ENCODE assay signal across 9 cellular contexts in genomic region chr4:169410839-169411770, GRCh38.
DNase-seq lines count a peak whose midpoint lies in the region; ATAC-seq, FAIRE-seq and TF ChIP-seq lines count a peak whose summit lies in the region.
"Had no signal": no experiment of that assay in that cellular context is flagged by ENCODE, and none has a peak within 500 bp of the region (broad histone marks: within the 10 kb centered on the region; RNA-seq: fewer than 3 reads in every experiment).

No MANE protein-coding gene starts in this region.

- H3K36me3 ChIP-seq in CD4-positive, alpha-beta memory T cell (ENCODE audit: insufficient read depth, low read length) = no peaks in the 10 kb centered on the region
- H3K36me3 ChIP-seq in SK-N-SH (replicated peaks in 1 of 2; ENCODE audit: control insufficient read depth in 1 of 2, insufficient read depth in 2 of 2, low read length in 1 of 2) = no peaks in the 10 kb centered on the region
- no peaks in the 10 kb centered on the region for H3K36me3 ChIP-seq in GM12878 (ENCODE audit: control insufficient read depth in 2 of 2, insufficient read depth in 2 of 2, low read length in 1 of 2)

- H3K9me3 ChIP-seq in CD4-positive, alpha-beta memory T cell (ENCODE audit: control insufficient read depth in 1 of 2, low read length in 2 of 2) = no peaks in the 10 kb centered on the region
- H3K9me3 ChIP-seq in SK-N-SH (no peaks in the 10 kb centered on the region), GM12878 (replicated peaks; ENCODE audit: control insufficient read depth, insufficient read depth, low read length) (no peaks in the 10 kb centered on the region; the same call in 2 of the 3 replicates)

- ATAC-seq in HG03097 (IDR thresholded peaks at IDR 0.05; ENCODE audit: low FRiP score, unreplicated experiment) = peak; percentile 97
- peak; percentile 97 for ATAC-seq in GM12878
- peak; percentile 85 to 99 (median 93) for ATAC-seq in natural killer cell

- FAIRE-seq in GM12878 (lab: Jason Lieb, UNC) = peak; percentile 96

- WGBS in SK-N-SH (ENCODE audit: low lambda C conversion rate) = 87% methylated on average over 12 of the region's 12 CpGs
- 34% methylated on average over 12 of the region's 12 CpGs for WGBS in GM12878 (ENCODE audit: insufficient coverage, insufficient replicate concordance, low lambda C conversion rate, missing lambda C conversion rate)

- no peaks in the 10 kb centered on the region for H3K27me3 ChIP-seq in CD4-positive, alpha-beta memory T cell (ENCODE audit: insufficient read depth, low read length)
- H3K27me3 ChIP-seq in SK-N-SH (ENCODE audit: insufficient read depth) (no peaks in the 10 kb centered on the region), GM12878 (replicated peaks in 1 of 2; ENCODE audit: control insufficient read depth in 2 of 2, insufficient read depth in 2 of 2, low read length in 1 of 2) (no peaks in the 10 kb centered on the region)

- H3K79me2 ChIP-seq in SK-N-SH (ENCODE audit: insufficient read depth) (no peaks in the 10 kb centered on the region), GM12878 (ENCODE audit: control insufficient read depth, insufficient read depth, low read length) (no peaks in the 10 kb centered on the region)

- no peaks in the 10 kb centered on the region for H3K9me3 Mint-ChIP-seq in CD4-positive, alpha-beta memory T cell
- H3K9me3 Mint-ChIP-seq in natural killer cell = no peaks in the 10 kb centered on the region

- H3K9ac ChIP-seq in SK-N-SH = no peak overlapping the region
- H3K9ac ChIP-seq in GM12878 (ENCODE audit: control insufficient read depth, insufficient read depth, low read length) = peak overlapping the region; percentile 38

- H3K4me1 ChIP-seq in CD4-positive, alpha-beta memory T cell (ENCODE audit: insufficient read depth, low read length) = peaks cover 22% of the 10 kb centered on the region
- H3K4me1 ChIP-seq in SK-N-SH (ENCODE audit: control insufficient read depth in 1 of 2, insufficient read depth in 2 of 2, low read depth in 1 of 2, low read length in 1 of 2) = no peaks in the 10 kb centered on the region; a peak in 2 of 4 replicates
- peaks cover 22% of the 10 kb centered on the region for H3K4me1 ChIP-seq in GM12878 (ENCODE audit: control insufficient read depth, insufficient read depth, low read length)

- CTCF ChIA-PET in CD4-positive, alpha-beta memory T cell (lab: Charles Lee; ENCODE audit: partially characterized antibody) = no interaction called here
- CTCF ChIA-PET in SK-N-SH (lab: Yijun Ruan, JAX) = no interaction called here
- CTCF ChIA-PET in GM12878 (lab: Yijun Ruan, JAX) = interaction anchor here (0.6 to 4.1 kb wide), 11 partner anchors 10 to 859 kb away, joined by 3 to 33 read pairs (median 3); no protein-coding TSS in a partner anchor

- no peak overlapping the region for H3K4me3 ChIP-seq in CD4-positive, alpha-beta memory T cell (ENCODE audit: low read length in 2 of 2)
- H3K4me3 ChIP-seq in SK-N-SH (ENCODE audit: low read depth in 2 of 2, low read length in 1 of 2) (no peak overlapping the region), GM12878 (0 out of 2 replicates have a peak overlapping the region, but pooled peaks have one; percentile 46)
- H3K4me3 ChIP-seq: PC-9 had no signal

- in situ Hi-C loops in GM12878 (cut with MboI) = no loop called here

- peaks cover 0 to 1% of the 10 kb centered on the region in 2 donors for H3K36me3 Mint-ChIP-seq in CD4-positive, alpha-beta memory T cell
- no peaks in the 10 kb centered on the region for H3K36me3 Mint-ChIP-seq in natural killer cell

- BruUV-seq in GM12878 (replicated peaks; lab: Mats Ljungman, UMichigan) = TSS peak; percentile 89

- H3K27ac ChIP-seq in CD4-positive, alpha-beta memory T cell (ENCODE audit: low read depth, low read length) = no peak overlapping the region
- no peak overlapping the region for H3K27ac ChIP-seq in SK-N-SH (ENCODE audit: low read depth in 2 of 2, low read length in 1 of 2)
- H3K27ac ChIP-seq in GM12878 (ENCODE audit: control insufficient read depth, insufficient read depth) = peak overlapping the region; percentile 63

- RAD21 ChIA-PET in GM12878 (lab: Charles Lee; ENCODE audit: unreplicated experiment) = interaction anchor here (0.6 to 6.1 kb wide), 18 partner anchors 10 to 401 kb away, joined by 3 to 112 read pairs (median 4); partner anchors contain the start of gene CBR4

- no peak overlapping the region for H3K4me2 ChIP-seq in SK-N-SH
- H3K4me2 ChIP-seq in GM12878 (ENCODE audit: control insufficient read depth, insufficient read depth) = peak overlapping the region; percentile 17

- TF ChIP-seq POLR2A in GM19099 (IDR thresholded peaks at IDR 0.05; ENCODE audit: extremely low read depth, insufficient read length, low read depth) = peak; percentile 38
- peak; percentile 61 for TF ChIP-seq POLR2A in GM12878 (IDR thresholded peaks at IDR 0.05; ENCODE audit: low read depth, low read length)

- peak overlapping the region; percentile 2 to 64 (median 46) for H3K4me3 Mint-ChIP-seq in CD4-positive, alpha-beta memory T cell
- peak overlapping the region; percentile 49 for H3K4me3 Mint-ChIP-seq in natural killer cell

- SMC1A ChIA-PET in GM12878 (lab: Charles Lee; ENCODE audit: uncharacterized antibody, unreplicated experiment) = interaction anchor here (0.8 to 11.9 kb wide), 15 partner anchors 11 to 300 kb away, joined by 3 to 212 read pairs (median 4); no protein-coding TSS in a partner anchor

- H3K27ac Mint-ChIP-seq in CD4-positive, alpha-beta memory T cell = peak overlapping the region; percentile 15 to 83 (median 59)
- peak overlapping the region; percentile 74 to 85 for H3K27ac Mint-ChIP-seq in natural killer cell

- no peak for TF ChIP-seq EP300 in SK-N-SH (IDR thresholded peaks at IDR 0.05; ENCODE audit: borderline replicate concordance in 1 of 2, low read depth in 1 of 2, low read length in 1 of 2)
- TF ChIP-seq EP300 in GM12878 (IDR thresholded peaks at IDR 0.05; ENCODE audit: borderline replicate concordance in 1 of 2, control insufficient read depth in 1 of 2, low read depth in 2 of 2, low read length in 2 of 2) = peak; percentile 87 to 92

- no peaks in the 10 kb centered on the region for H3F3A ChIP-seq in SK-N-SH (replicated peaks; ENCODE audit: insufficient read depth)

- H3K4me1 Mint-ChIP-seq in CD4-positive, alpha-beta memory T cell = peaks cover 13 to 31% (median 14%) of the 10 kb centered on the region in 4 donors
- peaks cover 12 to 17% of the 10 kb centered on the region in 2 donors for H3K4me1 Mint-ChIP-seq in natural killer cell

- intact Hi-C loops in CD4-positive, alpha-beta memory T cell (cut with micrococcal nuclease) = no loop called here
- intact Hi-C loops in GM12878 (cut with micrococcal nuclease; ENCODE audit: unreplicated experiment) = loop anchor here (2.0 kb wide), 1 partner anchor 140 kb away; the partner anchor contains the start of gene SH3RF1
- intact Hi-C loops in natural killer cell (cut with micrococcal nuclease) = no loop called here

- POLR2A ChIA-PET in CD4-positive, alpha-beta memory T cell (lab: Charles Lee; ENCODE audit: partially characterized antibody) = interaction anchor here (0.9 to 1.9 kb wide), 4 partner anchors 9 to 401 kb away, joined by 3 to 7 read pairs (median 5); partner anchors contain the start of genes CBR4 and NEK1
- POLR2A ChIA-PET in SK-N-SH (lab: Yijun Ruan, JAX) (no interaction called here), GM12878 (lab: Charles Lee) (interaction anchor here (0.5 to 2.6 kb wide), 11 partner anchors 10 to 465 kb away, joined by 3 to 27 read pairs (median 4); partner anchors contain the start of gene CBR4)

- H3K9me2 ChIP-seq in SK-N-SH = no peaks in the 10 kb centered on the region

- TF ChIP-seq CTCF in SK-N-SH (IDR thresholded peaks at IDR 0.05) = no peak
- no peak for TF ChIP-seq CTCF in GM12878 (IDR thresholded peaks at IDR 0.05 in 2 of 3, conservative IDR thresholded peaks at IDR 0.05 in 1 of 3; ENCODE audit: control insufficient read depth in 2 of 3, extremely low read depth in 1 of 3, insufficient read depth in 1 of 3, low read depth in 3 of 3, low read length in 3 of 3)
- TF ChIP-seq CTCF in natural killer cell (IDR thresholded peaks at IDR 0.05) = no peak

- TF ChIP-seq RAD21 in SK-N-SH (IDR thresholded peaks at IDR 0.05; ENCODE audit: low read length) (no peak), GM12878 (IDR thresholded peaks at IDR 0.05; ENCODE audit: insufficient read depth, low read depth, low read length) (peak; percentile 32; the same call in 1 of the 2 replicates)

- no peak overlapping the region; the same call in 1 of the 2 replicates for H2AFZ ChIP-seq in SK-N-SH (ENCODE audit: low read depth)
- peak overlapping the region; percentile 44 for H2AFZ ChIP-seq in GM12878 (ENCODE audit: control insufficient read depth, low read depth, low read length)
- H2AFZ ChIP-seq: PC-9 had no signal

- peak; percentile 55 to 69 (median 61) for DNase-seq in CD4-positive, alpha-beta memory T cell
- DNase-seq in SK-N-SH = peak; percentile 10
- peak; percentile 93 for DNase-seq in GM12878 (ENCODE audit: low read depth, low spot score)
- peak; percentile 17 for DNase-seq in natural killer cell
- DNase-seq in NCI-H2171 (lab: John Stamatoyannopoulos, UW) = no peak
- no peak for DNase-seq in SHP77 treated with DMSO at 0.1 percent for 48 hours (lab: John Stamatoyannopoulos, UW)

- H4K20me1 ChIP-seq in SK-N-SH (ENCODE audit: insufficient read depth) (no peaks in the 10 kb centered on the region), GM12878 (ENCODE audit: control insufficient read depth, insufficient read depth) (no peaks in the 10 kb centered on the region)

- H3K27me3 Mint-ChIP-seq in CD4-positive, alpha-beta memory T cell = no peaks in the 10 kb centered on the region
- H3K27me3 Mint-ChIP-seq in natural killer cell (ENCODE audit: low read depth in 2 of 2) = no peaks in the 10 kb centered on the region

TF ChIP-seq in SK-N-SH, 30 proteins besides CTCF, POLR2A, EP300 and RAD21 (continues in another document):
- TF ChIP-seq TEAD4 (IDR thresholded peaks at IDR 0.05; ENCODE audit: borderline replicate concordance, insufficient read depth) (no peak), FOXM1 (IDR thresholded peaks at IDR 0.05; ENCODE audit: low read depth) (no peak), MEF2A (IDR thresholded peaks at IDR 0.05; ENCODE audit: borderline replicate concordance, low read depth) (no peak)
- TF ChIP-seq, protein P1, sequence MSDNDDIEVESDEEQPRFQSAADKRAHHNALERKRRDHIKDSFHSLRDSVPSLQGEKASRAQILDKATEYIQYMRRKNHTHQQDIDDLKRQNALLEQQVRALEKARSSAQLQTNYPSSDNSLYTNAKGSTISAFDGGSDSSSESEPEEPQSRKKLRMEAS (IDR thresholded peaks at IDR 0.05; ENCODE audit: low read depth) = no peak

TF ChIP-seq in GM12878, 131 proteins besides CTCF, POLR2A, EP300 and RAD21 (continues in another document):
- TF ChIP-seq SIN3A (IDR thresholded peaks at IDR 0.05; ENCODE audit: low read depth, low read length) (no peak), MEF2B (IDR thresholded peaks at IDR 0.05; ENCODE audit: partially characterized antibody, poor library complexity, severe bottlenecking) (peak; percentile 72)

Comparison
In these comparisons a context has a peak if more than half of its experiments do, and no peak if none do; other contexts are left out.
1. DNase-seq: peak in CD4-positive, alpha-beta memory T cell (5 of 5), SK-N-SH (single experiment), GM12878 (single experiment) and natural killer cell (single experiment); none in NCI-H2171 (single experiment) and SHP77 treated with DMSO at 0.1 percent for 48 hours (single experiment).
2. Peak in every context shown above with its lines, with median percentiles within 50 percentile points of each other: ATAC-seq.